ENCODE assay signal across 14 cellular contexts in genomic region chr7:81839708-81840359, GRCh38.
DNase-seq lines count a peak whose midpoint lies in the region; ATAC-seq and TF ChIP-seq lines count a peak whose summit lies in the region.
"Had no signal": no experiment of that assay in that cellular context is flagged by ENCODE, and none has a peak within 500 bp of the region (broad histone marks: within the 10 kb centered on the region; RNA-seq: fewer than 3 reads in every experiment).

No MANE protein-coding gene starts in this region.

- no peaks in the 10 kb centered on the region for H3K27me3 Mint-ChIP-seq in Caco-2 (ENCODE audit: insufficient read depth, unreplicated experiment)
- H3K27me3 Mint-ChIP-seq: activated CD4-positive, alpha-beta memory T cell treated with anti-CD3 and anti-CD28 coated beads for 36 hours; stimulated activated naive CD8-positive, alpha-beta T cell treated with anti-CD3 and anti-CD28 coated beads, Interleukin-15, Interleukin-2, amounts not matched to agents 100 ng/mL and 50 ng/mL, for 24 hours; T-helper 17 cell had no signal

- no peak overlapping the region for H3K4me3 Mint-ChIP-seq in Caco-2 (ENCODE audit: unreplicated experiment)
- H3K4me3 Mint-ChIP-seq: activated CD4-positive, alpha-beta memory T cell treated with anti-CD3 and anti-CD28 coated beads for 36 hours; stimulated activated naive CD8-positive, alpha-beta T cell treated with anti-CD3 and anti-CD28 coated beads, Interleukin-15, Interleukin-2, amounts not matched to agents 100 ng/mL and 50 ng/mL, for 24 hours; T-helper 17 cell had no signal

- no peak for TF ChIP-seq CTCF in Caco-2 (IDR thresholded peaks at IDR 0.05; ENCODE audit: insufficient read depth in 1 of 2, low read depth in 1 of 2, low read length in 1 of 2, severe bottlenecking in 1 of 2, unreplicated experiment in 1 of 2)

- intact Hi-C loops in Caco-2 (cut with micrococcal nuclease; ENCODE audit: unreplicated experiment), result no loop called here

- no peaks in the 10 kb centered on the region for H3K4me1 Mint-ChIP-seq in Caco-2 (ENCODE audit: low read depth, unreplicated experiment)
- H3K4me1 Mint-ChIP-seq: T-helper 17 cell had no signal

- BruUV-seq in Caco-2 (replicated peaks; lab: Mats Ljungman, UMichigan), result no TSS peak

- no peaks in the 10 kb centered on the region for H3K36me3 ChIP-seq in Caco-2 (ENCODE audit: control insufficient read depth, insufficient read depth, low read length)
- H3K36me3 ChIP-seq: BE2C had no signal

- H3K36me3 Mint-ChIP-seq in Caco-2 (ENCODE audit: insufficient read depth, unreplicated experiment), result no peaks in the 10 kb centered on the region
- H3K36me3 Mint-ChIP-seq: activated CD4-positive, alpha-beta memory T cell treated with anti-CD3 and anti-CD28 coated beads for 36 hours had no signal

- no peaks in the 10 kb centered on the region for H3K4me1 ChIP-seq in Caco-2
- H3K4me1 ChIP-seq: BE2C had no signal

- POLR2A ChIA-PET in Caco-2 (lab: Charles Lee), result no interaction called here

- no peaks in the 10 kb centered on the region for H3K27me3 ChIP-seq in Caco-2 (replicated peaks; ENCODE audit: control insufficient read depth, insufficient read depth, low read length)
- H3K27me3 ChIP-seq: BE2C had no signal

- no peak overlapping the region for H3K4me3 ChIP-seq in Caco-2 (ENCODE audit: low read depth, low read length)

- H3K9me3 ChIP-seq in Caco-2, result peaks cover 2% of the 10 kb centered on the region; the same call in 1 of the 2 replicates
- H3K9me3 ChIP-seq: BE2C had no signal

- CTCF ChIA-PET in Caco-2 (lab: Charles Lee), result no interaction called here

- DNase-seq in Caco-2 (no peak), AG20443 (ENCODE audit: low spot score) (no peak), HCEC 1CT (no peak)
- no peak for DNase-seq in effector CD4-positive, alpha-beta T cell
- DNase-seq: activated CD4-positive, alpha-beta memory T cell treated with anti-CD3 and anti-CD28 coated beads for 36 hours; BE2C; NCI-H2171 treated with DMSO at 0.1 percent for 48 hours; stimulated activated CD4-positive, alpha-beta T cell treated with anti-CD3 and anti-CD28 coated beads, Interleukin-4, amount 100 ng/mL, for 4 hours; T-helper 17 cell had no signal

- ATAC-seq in GM18520 (IDR thresholded peaks at IDR 0.05; ENCODE audit: unreplicated experiment) (peak; percentile 88), GM21526 (IDR thresholded peaks at IDR 0.05; ENCODE audit: low FRiP score, unreplicated experiment) (peak; percentile 95), HG03025 (IDR thresholded peaks at IDR 0.05; ENCODE audit: low FRiP score, unreplicated experiment) (peak; percentile 95), HG03575 (IDR thresholded peaks at IDR 0.05; ENCODE audit: extremely low read depth, insufficient number of reproducible peaks, low FRiP score, unreplicated experiment) (peak; percentile 94)
- ATAC-seq: T-helper 17 cell had no signal

- H3K27ac Mint-ChIP-seq in Caco-2 (ENCODE audit: unreplicated experiment), result no peak overlapping the region
- H3K27ac Mint-ChIP-seq: activated CD4-positive, alpha-beta memory T cell treated with anti-CD3 and anti-CD28 coated beads for 36 hours; stimulated activated naive CD8-positive, alpha-beta T cell treated with anti-CD3 and anti-CD28 coated beads, Interleukin-15, Interleukin-2, amounts not matched to agents 100 ng/mL and 50 ng/mL, for 24 hours; T-helper 17 cell had no signal

- no peaks in the 10 kb centered on the region for H3K9me3 Mint-ChIP-seq in Caco-2 (ENCODE audit: unreplicated experiment)
